In genomic region chr1:166133276-166133841, GRCh38 we compare ENCODE assay signal across 7 cellular contexts. TPM values are rescaled to one million over a fixed set of nuclear protein-coding genes. Genes with fewer than 3 reads are reported as not detected.
DNase-seq lines count a peak whose midpoint lies in the region; ATAC-seq, FAIRE-seq and TF ChIP-seq lines count a peak whose summit lies in the region.

No MANE protein-coding gene starts in this region.

- H3K4me3 ChIP-seq in KMS-11 (IDR thresholded peaks at IDR 0.05; ENCODE audit: insufficient read depth, low read depth, low read length), result no peak overlapping the region
- no peak overlapping the region for H3K4me3 ChIP-seq in GM12878
- no peak overlapping the region for H3K4me3 ChIP-seq in mucosa of descending colon

- H2AFZ ChIP-seq in KMS-11 (ENCODE audit: low read depth) (no peak overlapping the region), GM12878 (ENCODE audit: control insufficient read depth, low read depth, low read length) (no peak overlapping the region)

- TF ChIP-seq CTCF in GM10266 (IDR thresholded peaks at IDR 0.05; ENCODE audit: control insufficient read depth, insufficient read depth, low read depth, missing control alignments) (peak; percentile 23), KMS-11 (conservative IDR thresholded peaks at IDR 0.05; ENCODE audit: low read depth, low read length) (peak; percentile 76), GM12878 (IDR thresholded peaks at IDR 0.05 in 2 of 3, conservative IDR thresholded peaks at IDR 0.05 in 1 of 3; ENCODE audit: control insufficient read depth in 2 of 3, extremely low read depth in 1 of 3, insufficient read depth in 1 of 3, low read depth in 3 of 3, low read length in 3 of 3) (peak; percentile 34 to 53 (median 52)), mucosa of descending colon (IDR thresholded peaks at IDR 0.05) (peak; percentile 32), natural killer cell (IDR thresholded peaks at IDR 0.05) (no peak)

- in situ Hi-C loops in GM12878 (cut with MboI), result no loop called here

- H3K36me3 ChIP-seq in KMS-11 (ENCODE audit: insufficient read depth), result no peaks in the 10 kb centered on the region
- no peaks in the 10 kb centered on the region for H3K36me3 ChIP-seq in GM12878 (ENCODE audit: control insufficient read depth in 2 of 2, insufficient read depth in 2 of 2, low read length in 1 of 2)
- H3K36me3 ChIP-seq in mucosa of descending colon (ENCODE audit: low read depth), result no peaks in the 10 kb centered on the region

- TF ChIP-seq EP300 in GM12878 (IDR thresholded peaks at IDR 0.05; ENCODE audit: borderline replicate concordance in 1 of 2, control insufficient read depth in 1 of 2, low read depth in 2 of 2, low read length in 2 of 2), result no peak

- no peak for FAIRE-seq in GM12878 (lab: Jason Lieb, UNC)

- ATAC-seq in GM12878, result peak; percentile 60; the same call in 2 of the 3 replicates
- ATAC-seq in mucosa of descending colon, result no peak
- no peak for ATAC-seq in natural killer cell

- no TSS peak for BruUV-seq in GM12878 (replicated peaks; lab: Mats Ljungman, UMichigan)

- peaks cover 0 to 10% of the 10 kb centered on the region in 2 donors for H3K27me3 Mint-ChIP-seq in natural killer cell (ENCODE audit: low read depth in 2 of 2)

- intact Hi-C loops in GM12878 (cut with micrococcal nuclease; ENCODE audit: unreplicated experiment), result loop anchor here (1.0 to 5.0 kb wide), 2 partner anchors 300 to 344 kb away; no protein-coding TSS in a partner anchor
- intact Hi-C loops in mucosa of descending colon (cut with DNase I, micrococcal nuclease), result no loop called here
- intact Hi-C loops in natural killer cell (cut with micrococcal nuclease), result no loop called here

- RAD21 ChIA-PET in GM12878 (lab: Charles Lee; ENCODE audit: unreplicated experiment), result interaction anchor here (1.4 to 1.6 kb wide), 2 partner anchors 124 to 346 kb away, joined by 4 to 6 read pairs; no protein-coding TSS in a partner anchor

- POLR2A ChIA-PET in GM12878 (lab: Charles Lee), result interaction anchor here (0.6 kb wide), 1 partner anchor 542 kb away, joined by 3 read pairs; no protein-coding TSS in a partner anchor

- H3K27ac ChIP-seq in KMS-11, result no peak overlapping the region
- no peak overlapping the region for H3K27ac ChIP-seq in GM12878 (ENCODE audit: control insufficient read depth, insufficient read depth)

- H3K4me1 Mint-ChIP-seq in natural killer cell, result no peaks in the 10 kb centered on the region

- H3K9ac ChIP-seq in KMS-11 (no peak overlapping the region), GM12878 (ENCODE audit: control insufficient read depth, insufficient read depth, low read length) (no peak overlapping the region)

- TF ChIP-seq RAD21 in GM12878 (IDR thresholded peaks at IDR 0.05; ENCODE audit: insufficient read depth, low read depth, low read length), result peak; percentile 43

- SMC1A ChIA-PET in GM12878 (lab: Charles Lee; ENCODE audit: uncharacterized antibody, unreplicated experiment), result interaction anchor here (0.6 to 2.0 kb wide), 8 partner anchors 8 to 534 kb away, joined by 3 to 9 read pairs (median 3); no protein-coding TSS in a partner anchor

- no peaks in the 10 kb centered on the region for H3K27me3 ChIP-seq in KMS-11 (ENCODE audit: insufficient read depth, low read depth)
- no peaks in the 10 kb centered on the region for H3K27me3 ChIP-seq in GM12878 (replicated peaks in 1 of 2; ENCODE audit: control insufficient read depth in 2 of 2, insufficient read depth in 2 of 2, low read length in 1 of 2)

- no peaks in the 10 kb centered on the region for H3K36me3 Mint-ChIP-seq in natural killer cell

- H3K4me3 Mint-ChIP-seq in natural killer cell, result no peak overlapping the region

- CTCF ChIA-PET in GM12878 (lab: Yijun Ruan, JAX), result interaction anchor here (0.8 to 2.2 kb wide), 5 partner anchors 31 to 345 kb away, joined by 3 to 17 read pairs (median 11); partner anchors contain the start of gene FAM78B

- H3K4me2 ChIP-seq in KMS-11 (no peak overlapping the region), GM12878 (ENCODE audit: control insufficient read depth, insufficient read depth) (no peak overlapping the region)

- WGBS in GM12878 (ENCODE audit: insufficient coverage, insufficient replicate concordance, low lambda C conversion rate, missing lambda C conversion rate), result 62% methylated on average over 7 of the region's 7 CpGs

- TF ChIP-seq POLR2A in GM12878 (IDR thresholded peaks at IDR 0.05; ENCODE audit: low read depth, low read length), result no peak

- H3K9me3 Mint-ChIP-seq in natural killer cell, result peaks cover 0 to 3% of the 10 kb centered on the region in 2 donors

- H3K4me1 ChIP-seq in KMS-11 (ENCODE audit: low read depth, poor library complexity, severe bottlenecking) (no peaks in the 10 kb centered on the region), GM12878 (ENCODE audit: control insufficient read depth, insufficient read depth, low read length) (no peaks in the 10 kb centered on the region), mucosa of descending colon (ENCODE audit: low read depth) (no peaks in the 10 kb centered on the region)

- DNase-seq in GM10266 (ENCODE audit: extremely low spot score) (no peak), GM12878 (ENCODE audit: low read depth, low spot score) (no peak), mucosa of descending colon (peak in 1 of 3 donors; percentile 53), NCI-H1092 (lab: John Stamatoyannopoulos, UW) (no peak), natural killer cell (no peak), mucosa of gallbladder (ENCODE audit: low spot score) (no peak)

- H3K79me2 ChIP-seq in KMS-11 (ENCODE audit: insufficient read depth, low read depth) (no peaks in the 10 kb centered on the region), GM12878 (ENCODE audit: control insufficient read depth, insufficient read depth, low read length) (no peaks in the 10 kb centered on the region)

- no peak overlapping the region for H3K27ac Mint-ChIP-seq in natural killer cell

- H4K20me1 ChIP-seq in KMS-11 (ENCODE audit: insufficient read depth) (no peaks in the 10 kb centered on the region), GM12878 (ENCODE audit: control insufficient read depth, insufficient read depth) (no peaks in the 10 kb centered on the region)

- no peaks in the 10 kb centered on the region for H3K9me3 ChIP-seq in GM12878 (replicated peaks; ENCODE audit: control insufficient read depth, insufficient read depth, low read length)
- H3K9me3 ChIP-seq in mucosa of descending colon, result no peaks in the 10 kb centered on the region

TF ChIP-seq in GM12878, 131 proteins besides CTCF, POLR2A, EP300 and RAD21:
- TF ChIP-seq SMC3 (IDR thresholded peaks at IDR 0.05; ENCODE audit: borderline replicate concordance, low read length) (peak; percentile 55), NFXL1 (IDR thresholded peaks at IDR 0.05; ENCODE audit: borderline replicate concordance) (no peak), SUPT20H (IDR thresholded peaks at IDR 0.05; ENCODE audit: borderline replicate concordance, control insufficient read depth, low read depth, low read length) (no peak), POU2F2 (IDR thresholded peaks at IDR 0.05; ENCODE audit: borderline replicate concordance, low read depth, low read length) (0 out of 3 replicates have a peak, but pooled peaks have one; percentile 23)

RNA-seq across cellular contexts. Expression of gene FAM78B, which starts 33.4 kb away (rescaled TPM):
- total RNA-seq in GM12878 (2013; cell fraction: nucleolus; rRNA removed), result 4.5 and 6.2 TPM in 2 replicates
- total RNA-seq in GM12878 (2014; rRNA removed) (2.0 and 2.8 TPM in 2 replicates), GM12878 (2014; rRNA removed; fragmentation: Illumina TruSeq; extraction: Trizol) (1.4 TPM in 2 replicates), GM12878 (2021) (2.9 and 3.2 TPM in 2 replicates), mucosa of descending colon (1 to 10 TPM; 1.3 to 3.7 (median 2.2) TPM), natural killer cell (not detected), mucosa of gallbladder (2.6 TPM)
- 0.31 TPM for polyA plus RNA-seq in GM12878 (2011; ENCODE audit: low read depth)
- polyA plus RNA-seq in GM12878 (2011; rRNA removed) (4.1 and 4.9 TPM in 2 replicates), GM12878 (2014; fragmentation: Illumina TruSeq; extraction: Trizol) (1.5 and 1.7 TPM in 2 replicates), GM12878 (2014; fragmentation: Nextera tagmentation; extraction: Ambion mirVana) (under 1 TPM; 0.31 to 0.40 TPM), GM12878 (2014; rRNA removed) (2.9 and 4.1 TPM in 2 replicates), GM12878 (2016; fragmentation: Nextera tagmentation; extraction: Ambion mirVana) (1 to 10 TPM in 1 of 2 experiments, under 1 TPM in 1; 0.10 to 1.5 TPM)
- polyA plus RNA-seq in GM12878 (2011; cell fraction: cytosol; rRNA removed), result 3.9 and 4.3 TPM in 2 replicates
- 7.6 and 8.4 TPM in 2 replicates for polyA plus RNA-seq in GM12878 (2011; cell fraction: nucleus; rRNA removed)
- 0.31 and 0.74 TPM in 2 replicates for polyA plus RNA-seq in GM12878 (2012)
- 4.6 and 5.8 TPM in 2 replicates for polyA minus RNA-seq in GM12878 (2011; rRNA and poly(A)+ RNA removed)
- 1.1 and 1.3 TPM in 2 replicates for polyA minus RNA-seq in GM12878 (2011; cell fraction: cytosol; rRNA and poly(A)+ RNA removed)
- polyA minus RNA-seq in GM12878 (2011; cell fraction: nucleus; rRNA and poly(A)+ RNA removed), result 6.9 and 15.4 TPM in 2 replicates
